Comparison of ENCODE assay signal across 8 cellular contexts in the genomic region with DNA sequence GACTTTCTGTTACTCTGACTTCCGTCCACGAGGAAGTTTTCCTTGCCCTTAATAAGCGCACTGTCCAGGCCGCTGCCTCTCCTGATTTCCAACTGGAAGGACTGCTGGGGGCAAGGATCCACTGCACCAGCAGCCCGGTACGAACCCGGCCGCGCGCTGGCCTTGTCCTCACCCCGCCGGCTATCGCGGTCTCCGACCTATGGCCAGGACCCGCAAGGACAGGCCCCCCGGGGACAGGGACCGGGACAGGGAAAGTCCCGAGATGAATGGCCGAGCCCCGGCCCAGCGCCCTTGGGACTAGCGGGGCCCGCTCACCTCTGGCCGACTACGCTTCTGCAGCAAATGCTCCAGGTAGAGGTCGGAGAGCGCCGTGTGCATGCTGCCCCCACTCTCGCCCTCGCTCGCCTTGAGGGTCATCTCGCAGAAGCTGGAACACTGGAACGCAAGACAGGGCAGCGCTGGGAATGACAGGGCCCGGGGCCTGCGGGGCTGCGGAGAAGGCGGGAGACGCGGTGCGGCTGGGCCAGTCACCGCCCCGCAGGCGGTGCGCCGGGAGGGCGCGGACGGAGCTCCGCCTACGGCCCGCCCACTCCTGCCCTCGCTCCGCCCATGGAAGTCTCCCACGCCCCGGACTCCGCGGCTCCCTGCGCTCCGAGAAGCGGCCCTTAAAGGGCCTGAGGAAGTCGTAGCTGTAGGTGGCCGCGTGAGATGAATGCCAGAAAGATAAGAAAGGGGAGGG. TPM values are rescaled to one million over a fixed set of nuclear protein-coding genes. Genes with fewer than 3 reads are reported as not detected.
DNase-seq lines count a peak whose midpoint lies in the region; ATAC-seq and TF ChIP-seq lines count a peak whose summit lies in the region.

A gene (minus strand): TSS at position 529 of the 739 bp plus-strand sequence. CDS start 112 bp downstream, at position 417.

- H3K36me3 ChIP-seq in BLaER1: no peaks in the 10 kb centered on the region
- no peaks in the 10 kb centered on the region for H3K36me3 ChIP-seq in mucosa of descending colon (ENCODE audit: low read depth)

- H3K4me2 ChIP-seq in BLaER1: peak within 1 kb of the TSS; percentile 82

- TF ChIP-seq CTCF in epithelial cell of esophagus (IDR thresholded peaks at IDR 0.05; ENCODE audit: insufficient read depth, low read depth, low read length, missing control alignments) (no peak), mucosa of descending colon (IDR thresholded peaks at IDR 0.05) (no peak)

- peak; percentile 61 for DNase-seq in NOMO-1 treated with DMSO at 0.1 percent for 48 hours (lab: John Stamatoyannopoulos, UW; ENCODE audit: unreplicated experiment)
- peak; percentile 62 for DNase-seq in activated T-cell treated with anti-CD3 and anti-CD28 coated beads for 24 hours (ENCODE audit: low read depth)
- peak; percentile 76 for DNase-seq in epithelial cell of esophagus (ENCODE audit: low read depth)
- DNase-seq in mucosa of descending colon: peak; percentile 75 to 89 (median 86)
- DNase-seq in stimulated activated CD8-positive, alpha-beta memory T cell treated with anti-CD3 and anti-CD28 coated beads, Interleukin-4, amount 100 ng/mL, for 1 hour (ENCODE audit: low read depth in 2 of 2, low spot score in 1 of 2): peak; percentile 34 to 51

- TF ChIP-seq POLR2A in GM19099 (IDR thresholded peaks at IDR 0.05; ENCODE audit: extremely low read depth, insufficient read length, low read depth): peak; percentile 57

- peak within 1 kb of the TSS; percentile 74 for H3K4me3 ChIP-seq in BLaER1
- peak within 1 kb of the TSS; percentile 43 for H3K4me3 ChIP-seq in epithelial cell of esophagus (ENCODE audit: low read length)
- no peak within 1 kb of the TSS for H3K4me3 ChIP-seq in mucosa of descending colon

- peak within 1 kb of the TSS; percentile 78 for H3K9ac ChIP-seq in BLaER1

- intact Hi-C loops in mucosa of descending colon (cut with DNase I, micrococcal nuclease): no loop called here

- H4K20me1 ChIP-seq in BLaER1: no peaks in the 10 kb centered on the region

- peak; percentile 91 for ATAC-seq in HG03342 (IDR thresholded peaks at IDR 0.05; ENCODE audit: unreplicated experiment)
- ATAC-seq in mucosa of descending colon: peak; percentile 98

- H3K4me1 ChIP-seq in BLaER1 (peaks cover 49% of the 10 kb centered on the region), mucosa of descending colon (ENCODE audit: low read depth) (peaks cover 9% of the 10 kb centered on the region)

- peaks cover 61% of the 10 kb centered on the region for H3K27me3 ChIP-seq in BLaER1

- 0 out of 2 replicates have a peak within 1 kb of the TSS, but pooled peaks have one; percentile 15 for H3K27ac ChIP-seq in BLaER1

- peaks cover 28% of the 10 kb centered on the region for H3K9me3 ChIP-seq in BLaER1
- no peaks in the 10 kb centered on the region for H3K9me3 ChIP-seq in mucosa of descending colon

RNA-seq across cellular contexts. Expression of the gene that starts here (rescaled TPM):
- total RNA-seq in mucosa of descending colon: 10 to 100 TPM; 28.9 to 38.5 (median 37.3) TPM
